Comparison of ENCODE assay signal across 1 cellular context in genomic region chr2:10057231-10058107, GRCh38.
A peak's percentile ranks its signal among the peaks of the same experiment; 100 is the strongest.
TF ChIP-seq lines count a peak whose summit lies in the region.

No MANE protein-coding gene starts in this region.

TF ChIP-seq in H1, 55 proteins besides CTCF, POLR2A, EP300 and RAD21 (continued from another document):
- TF ChIP-seq YY1 (IDR thresholded peaks at IDR 0.05; ENCODE audit: low read depth, low read length) (0 out of 2 replicates have a peak, but pooled peaks have one; percentile 58), TAF1 (IDR thresholded peaks at IDR 0.05; ENCODE audit: low read depth, low read length) (no peak; the same call in 1 of the 2 replicates), TBP (IDR thresholded peaks at IDR 0.05; ENCODE audit: low read depth, low read length) (peak; percentile 53; the same call in 1 of the 2 replicates), ATF2 (IDR thresholded peaks at IDR 0.05; ENCODE audit: low read length) (no peak), SRF (IDR thresholded peaks at IDR 0.05; ENCODE audit: low read depth, low read length) (no peak), POLR2AphosphoS5 (IDR thresholded peaks at IDR 0.05; ENCODE audit: low read depth, low read length) (0 out of 2 replicates have a peak, but pooled peaks have one; percentile 21), MAFK (IDR thresholded peaks at IDR 0.05; ENCODE audit: low read depth, low read length) (no peak), RBBP5 (IDR thresholded peaks at IDR 0.05; ENCODE audit: borderline replicate concordance, low read depth, low read length) (peak; percentile 67; the same call in 1 of the 2 replicates), NANOG (IDR thresholded peaks at IDR 0.05; ENCODE audit: insufficient read depth, low read depth, low read length, poor library complexity, severe bottlenecking) (no peak), TEAD4 (IDR thresholded peaks at IDR 0.05; ENCODE audit: low read depth, low read length) (peak; percentile 87), EZH2 (IDR thresholded peaks at IDR 0.05; ENCODE audit: low read depth, low read length, severe bottlenecking) (peak; percentile 22), CTBP2 (IDR thresholded peaks at IDR 0.05; ENCODE audit: borderline replicate concordance, insufficient read depth, insufficient read length, low read length) (peak; percentile 6), RFX5 (IDR thresholded peaks at IDR 0.05; ENCODE audit: borderline replicate concordance, low read depth, low read length) (no peak), SIN3A (conservative IDR thresholded peaks at IDR 0.05 in 1 of 2, IDR thresholded peaks at IDR 0.05 in 1 of 2; ENCODE audit: low read depth in 1 of 2, low read length in 2 of 2) (peak in 1 of 2 experiments; percentile 77; a peak in 1 of 4 replicates), CHD1 (IDR thresholded peaks at IDR 0.05; ENCODE audit: low read depth, low read length) (no peak), NRF1 (IDR thresholded peaks at IDR 0.05; ENCODE audit: low read depth, low read length) (no peak), SP1 (IDR thresholded peaks at IDR 0.05; ENCODE audit: low read depth, low read length) (no peak), SIRT6 (IDR thresholded peaks at IDR 0.05; ENCODE audit: low read length) (no peak), ASH2L (IDR thresholded peaks at IDR 0.05; ENCODE audit: low read length) (peak; percentile 64), KDM1A (IDR thresholded peaks at IDR 0.05; ENCODE audit: borderline replicate concordance, low read length) (peak; percentile 34; the same call in 1 of the 2 replicates)
